In the genomic region with DNA sequence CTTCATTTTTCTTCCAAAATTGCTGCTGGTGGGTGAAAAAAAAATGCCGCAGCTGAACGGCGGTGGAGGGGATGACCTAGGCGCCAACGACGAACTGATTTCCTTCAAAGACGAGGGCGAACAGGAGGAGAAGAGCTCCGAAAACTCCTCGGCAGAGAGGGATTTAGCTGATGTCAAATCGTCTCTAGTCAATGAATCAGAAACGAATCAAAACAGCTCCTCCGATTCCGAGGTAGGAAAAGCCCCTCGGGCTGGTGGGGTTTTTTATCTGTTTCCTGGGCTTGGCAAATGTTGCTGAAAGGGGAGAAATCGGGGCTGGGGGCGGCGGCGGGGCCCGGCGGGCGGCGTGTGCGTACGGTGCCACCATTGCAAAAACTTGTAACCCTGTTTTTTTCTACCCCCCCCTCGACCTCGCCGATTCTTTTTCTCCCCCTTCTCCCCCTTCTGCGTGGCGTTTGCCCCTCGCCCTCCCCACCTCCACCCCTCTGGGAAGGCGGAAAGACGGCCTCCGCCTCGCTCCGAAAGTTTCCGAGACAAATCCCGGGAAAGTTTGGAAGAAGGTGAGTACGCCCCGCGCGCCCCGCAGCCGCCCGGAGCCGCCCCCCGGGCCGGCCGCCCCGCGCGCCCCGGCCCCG, we compare ENCODE assay signal across 8 cellular contexts. TPM values are rescaled to one million over a fixed set of nuclear protein-coding genes. Genes with fewer than 3 reads are reported as not detected.
DNase-seq lines count a peak whose midpoint lies in the region; ATAC-seq and TF ChIP-seq lines count a peak whose summit lies in the region.

No MANE protein-coding gene starts in this region.

- no peaks in the 10 kb centered on the region for H3K9me2 ChIP-seq in SU-DHL-6 (replicated peaks; ENCODE audit: insufficient read depth, low read length)

- no peak for TF ChIP-seq POLR2A in suprapubic skin (IDR thresholded peaks at IDR 0.05)

- H3K4me1 ChIP-seq in lung (ENCODE audit: control insufficient read depth in 2 of 2, insufficient read depth in 2 of 2, low read length in 2 of 2) (peaks cover 3 to 7% of the 10 kb centered on the region in 2 donors), suprapubic skin (peaks cover 47% of the 10 kb centered on the region)

- DNase-seq in Right ventricle myocardium inferior (ENCODE audit: missing footprints) (peak; percentile 67), cardiac septum (ENCODE audit: low spot score) (no peak), choroid plexus epithelial cell (ENCODE audit: low read depth) (peak; percentile 63), lung (ENCODE audit: low spot score) (peak; percentile 34), suprapubic skin (ENCODE audit: low spot score in 2 of 2) (peak in 1 of 2 donors; percentile 68), NCI-H446 (lab: John Stamatoyannopoulos, UW) (no peak)

- no peaks in the 10 kb centered on the region for H3K27me3 ChIP-seq in SU-DHL-6 (ENCODE audit: low read length)
- H3K27me3 ChIP-seq in lung (ENCODE audit: control insufficient read depth, insufficient read depth) = no peaks in the 10 kb centered on the region
- no peaks in the 10 kb centered on the region for H3K27me3 ChIP-seq in suprapubic skin

- no peaks in the 10 kb centered on the region for H4K20me1 ChIP-seq in SU-DHL-6 (ENCODE audit: low read depth, low read length)

- TF ChIP-seq CTCF in SU-DHL-6 (IDR thresholded peaks at IDR 0.05; ENCODE audit: insufficient read depth, low read length, poor library complexity, severe bottlenecking) = no peak
- no peak for TF ChIP-seq CTCF in choroid plexus epithelial cell (conservative IDR thresholded peaks at IDR 0.05; ENCODE audit: low read depth, low read length)
- TF ChIP-seq CTCF in lung (IDR thresholded peaks at IDR 0.05; ENCODE audit: control extremely low read depth, extremely low read depth) = no peak
- TF ChIP-seq CTCF in suprapubic skin (IDR thresholded peaks at IDR 0.05) = no peak

- H3K4me3 ChIP-seq in SU-DHL-6 (ENCODE audit: insufficient read depth, low read length, poor library complexity, severe bottlenecking) (peak overlapping the region; percentile 74), choroid plexus epithelial cell (ENCODE audit: low read depth, low read length) (peak overlapping the region; percentile 78), lung (peak overlapping the region; percentile 88), suprapubic skin (peak overlapping the region; percentile 73)

- peak overlapping the region; percentile 79 for H2AFZ ChIP-seq in SU-DHL-6 (ENCODE audit: low read depth, low read length, severe bottlenecking)

- no peak for ATAC-seq in Right ventricle myocardium inferior
- ATAC-seq in lung (ENCODE audit: insufficient read depth, low FRiP score) = no peak
- ATAC-seq in HG03520 (IDR thresholded peaks at IDR 0.05; ENCODE audit: unreplicated experiment) = no peak

- intact Hi-C loops in Right ventricle myocardium inferior (cut with DNase I) = loop anchor here (5.0 kb wide), 2 partner anchors 111 to 431 kb away; no protein-coding TSS in a partner anchor
- intact Hi-C loops in cardiac septum (cut with DNase I) = loop anchor here (5.0 kb wide), 3 partner anchors 101 to 176 kb away; no protein-coding TSS in a partner anchor

- H3K36me3 ChIP-seq in SU-DHL-6 (ENCODE audit: low read length) (no peaks in the 10 kb centered on the region), lung (ENCODE audit: control insufficient read depth in 2 of 2, insufficient read depth in 2 of 2, low read length in 2 of 2) (no peaks in the 10 kb centered on the region), suprapubic skin (no peaks in the 10 kb centered on the region)

- no peaks in the 10 kb centered on the region for H3K9me3 ChIP-seq in SU-DHL-6 (ENCODE audit: insufficient read depth, low read length)
- H3K9me3 ChIP-seq in lung (ENCODE audit: control insufficient read depth in 2 of 2, insufficient read depth in 1 of 2, low read length in 1 of 2) = no peaks in the 10 kb centered on the region
- H3K9me3 ChIP-seq in suprapubic skin = no peaks in the 10 kb centered on the region

- no peaks in the 10 kb centered on the region for H3K79me2 ChIP-seq in SU-DHL-6 (ENCODE audit: insufficient read depth, low read length)

- H3F3A ChIP-seq in SU-DHL-6 (ENCODE audit: insufficient read depth) = 0 out of 2 replicates have a peak, but pooled peaks cover 4% of the 10 kb centered on the region

- H3K4me2 ChIP-seq in SU-DHL-6 (ENCODE audit: low read depth, low read length, poor library complexity, severe bottlenecking) = peak overlapping the region; percentile 98

- no peak overlapping the region for H3K27ac ChIP-seq in SU-DHL-6 (ENCODE audit: low read depth, low read length)
- H3K27ac ChIP-seq in lung (ENCODE audit: low read depth in 1 of 2, low read length in 1 of 2) = peak overlapping the region; percentile 91 to 96
- peak overlapping the region; percentile 93 for H3K27ac ChIP-seq in suprapubic skin

- peak overlapping the region; percentile 40 for H3K9ac ChIP-seq in SU-DHL-6 (ENCODE audit: low read length)

- TF ChIP-seq EP300 in suprapubic skin (IDR thresholded peaks at IDR 0.05) = no peak

- 1% methylated on average over 41 to 54 of the region's 54 CpGs for WGBS in lung, 2 donors
- under 1% methylated on average over 38 of the region's 54 CpGs for WGBS in suprapubic skin

RNA-seq across cellular contexts. Expression of a gene that starts 0.8 kb away (rescaled TPM):
- total RNA-seq in Right ventricle myocardium inferior (12.4 TPM), cardiac septum (11.7 TPM), lung (10 to 100 TPM; 30.0 to 32.3 TPM), suprapubic skin (10 to 100 TPM in 3 of 4 donors, 1 to 10 TPM in 1; 9.9 to 23.3 (median 15.2) TPM)
- 10 to 100 TPM in 1 of 2 donors, 1 to 10 TPM in 1; 9.1 to 12.7 TPM for polyA plus RNA-seq in lung

Comparison
In these comparisons a context has a peak if more than half of its experiments do, and no peak if none do; other contexts are left out.
1. DNase-seq: peak in Right ventricle myocardium inferior (single experiment), choroid plexus epithelial cell (single experiment) and lung (single experiment); none in cardiac septum (single experiment) and NCI-H446 (0 of 2).
2. Peak in every context shown above with its lines, with median percentiles within 50 percentile points of each other: H3K4me3 ChIP-seq.